In genomic region chr2:200800458-200800857, GRCh38 we compare ENCODE assay signal across 30 cellular contexts.
"Had no signal": no experiment of that assay in that cellular context is flagged by ENCODE, and none has a peak within 500 bp of the region (broad histone marks: within the 10 kb centered on the region; RNA-seq: fewer than 3 reads in every experiment).

No MANE protein-coding gene starts in this region.

- ATAC-seq: left cardiac atrium; left lobe of liver; left ventricle myocardium superior; lower lobe of right lung; naive thymus-derived CD8-positive, alpha-beta T cell; pancreas; psoas muscle; sciatic nerve had no signal

- H3K36me3 ChIP-seq: lower lobe of right lung, pancreas, right atrium auricular region, stomach, thyroid gland, transverse colon, upper lobe of left lung, vagina had no signal

- H3K9me3 ChIP-seq: lower lobe of right lung, pancreas, psoas muscle, right atrium auricular region, stomach, testis, thyroid gland, transverse colon, upper lobe of left lung, vagina had no signal

- DNase-seq: hippocampal formation; kidney glomerular epithelial cell; left cardiac atrium; left ventricle myocardium superior; lower lobe of right lung; mammary epithelial cell; mesenchymal stem cell; naive thymus-derived CD8-positive, alpha-beta T cell; nucleus accumbens; pancreas; posterior cingulate gyrus; psoas muscle; stimulated activated CD4-positive, alpha-beta T cell treated with anti-CD3 and anti-CD28 coated beads, Interleukin-12 subunit alpha, Interleukin-12 subunit beta, amount 100 ng/mL, for 4 hours; stimulated activated CD4-positive, alpha-beta T cell treated with anti-CD3 and anti-CD28 coated beads, Interleukin-15, amount 100 ng/mL, for 24 hours; stimulated activated CD4-positive, alpha-beta T cell treated with anti-CD3 and anti-CD28 coated beads, Interleukin-2, amount 100 ng/mL, for 24 hours; stimulated activated CD4-positive, alpha-beta T cell treated with anti-CD3 and anti-CD28 coated beads, Interleukin-4, amount 100 ng/mL, for 1 hour; stimulated activated naive CD4-positive, alpha-beta T cell; stomach; testis; thyroid gland; transverse colon; upper lobe of left lung had no signal

- H3K4me1 Mint-ChIP-seq: naive thymus-derived CD8-positive, alpha-beta T cell; neural crest cell had no signal

- H3K27me3 ChIP-seq: pancreas, right atrium auricular region, stomach, testis, thyroid gland, transverse colon, upper lobe of left lung, vagina had no signal

- H3K4me3 Mint-ChIP-seq: naive thymus-derived CD8-positive, alpha-beta T cell; nephron; neural crest cell had no signal

- H3K4me1 ChIP-seq: psoas muscle, right atrium auricular region, transverse colon had no signal

- H3K9me3 Mint-ChIP-seq: nephron had no signal

- FAIRE-seq: keratinocyte, pancreas had no signal

- H3K27ac Mint-ChIP-seq: naive thymus-derived CD8-positive, alpha-beta T cell; nephron had no signal

- H3K4me3 ChIP-seq: lower lobe of right lung, pancreas, psoas muscle, right atrium auricular region, skin epidermis, stomach, testis, thyroid gland, transverse colon, upper lobe of left lung, vagina had no signal

- H3K27ac ChIP-seq: lower lobe of right lung, pancreas, psoas muscle, right atrium auricular region, skin epidermis, stomach, testis, thyroid gland, transverse colon, upper lobe of left lung, vagina had no signal
